Comparison of ENCODE assay signal across 18 cellular contexts in genomic region chr10:77827383-77827782, GRCh38.
"Had no signal": no experiment of that assay in that cellular context is flagged by ENCODE, and none has a peak within 500 bp of the region (broad histone marks: within the 10 kb centered on the region; RNA-seq: fewer than 3 reads in every experiment).

No MANE protein-coding gene starts in this region.

- H3K4me3 ChIP-seq: ascending aorta, left ventricle myocardium inferior had no signal

- H3K27ac ChIP-seq: ascending aorta, left ventricle myocardium inferior, neutrophil, parathyroid adenoma, VCaP had no signal

- H2AFZ ChIP-seq: parathyroid adenoma had no signal

- H3K36me3 Mint-ChIP-seq: activated naive CD8-positive, alpha-beta T cell treated with anti-CD3 and anti-CD28 coated beads, Interleukin-2, amount 10 ng/mL, durations not matched to agents 7 days and 5 days; naive thymus-derived CD8-positive, alpha-beta T cell; T-cell had no signal

- H3K27me3 Mint-ChIP-seq: activated CD4-positive, alpha-beta T cell treated with anti-CD3 and anti-CD28 coated beads for 36 hours; activated naive CD8-positive, alpha-beta T cell treated with anti-CD3 and anti-CD28 coated beads, Interleukin-2, amount 10 ng/mL, durations not matched to agents 7 days and 5 days; naive thymus-derived CD8-positive, alpha-beta T cell; T-cell; type B pancreatic cell had no signal

- DNase-seq: activated CD4-positive, alpha-beta T cell treated with anti-CD3 and anti-CD28 coated beads for 36 hours; activated CD8-positive, alpha-beta memory T cell treated with anti-CD3 and anti-CD28 coated beads for 24 hours; activated naive CD8-positive, alpha-beta T cell treated with anti-CD3 and anti-CD28 coated beads, Interleukin-2, amount 10 ng/mL, durations not matched to agents 7 days and 5 days; erythroblast; hippocampal formation; left ventricle myocardium inferior; mesenchymal stem cell; retina; stimulated activated CD4-positive, alpha-beta T cell treated with anti-CD3 and anti-CD28 coated beads, Interleukin-15, amount 100 ng/mL, for 24 hours; stimulated activated CD4-positive, alpha-beta T cell treated with anti-CD3 and anti-CD28 coated beads, Interleukin-4, amount 100 ng/mL, for 1 hour; stimulated activated naive CD4-positive, alpha-beta T cell; T-cell had no signal

- ATAC-seq: activated CD4-positive, alpha-beta T cell treated with anti-CD3 and anti-CD28 coated beads for 36 hours; naive thymus-derived CD8-positive, alpha-beta T cell; T-cell had no signal

- H3K27me3 ChIP-seq: ascending aorta, neutrophil had no signal

- H3K4me1 Mint-ChIP-seq: activated naive CD8-positive, alpha-beta T cell treated with anti-CD3 and anti-CD28 coated beads, Interleukin-2, amount 10 ng/mL, durations not matched to agents 7 days and 5 days had no signal

- H3K4me1 ChIP-seq: ascending aorta, parathyroid adenoma had no signal

- H3K36me3 ChIP-seq: neutrophil had no signal

- H3K4me3 Mint-ChIP-seq: activated CD4-positive, alpha-beta T cell treated with anti-CD3 and anti-CD28 coated beads for 36 hours; activated naive CD8-positive, alpha-beta T cell treated with anti-CD3 and anti-CD28 coated beads, Interleukin-2, amount 10 ng/mL, durations not matched to agents 7 days and 5 days; naive thymus-derived CD8-positive, alpha-beta T cell; T-cell; type B pancreatic cell had no signal

- H3K27ac Mint-ChIP-seq: activated CD4-positive, alpha-beta T cell treated with anti-CD3 and anti-CD28 coated beads for 36 hours; activated naive CD8-positive, alpha-beta T cell treated with anti-CD3 and anti-CD28 coated beads, Interleukin-2, amount 10 ng/mL, durations not matched to agents 7 days and 5 days; naive thymus-derived CD8-positive, alpha-beta T cell; T-cell; type B pancreatic cell had no signal

- H3K9me3 Mint-ChIP-seq: activated naive CD8-positive, alpha-beta T cell treated with anti-CD3 and anti-CD28 coated beads, Interleukin-2, amount 10 ng/mL, durations not matched to agents 7 days and 5 days; naive thymus-derived CD8-positive, alpha-beta T cell; T-cell; type B pancreatic cell had no signal
